Comparison of ENCODE assay signal across 3 cellular contexts in the genomic region with DNA sequence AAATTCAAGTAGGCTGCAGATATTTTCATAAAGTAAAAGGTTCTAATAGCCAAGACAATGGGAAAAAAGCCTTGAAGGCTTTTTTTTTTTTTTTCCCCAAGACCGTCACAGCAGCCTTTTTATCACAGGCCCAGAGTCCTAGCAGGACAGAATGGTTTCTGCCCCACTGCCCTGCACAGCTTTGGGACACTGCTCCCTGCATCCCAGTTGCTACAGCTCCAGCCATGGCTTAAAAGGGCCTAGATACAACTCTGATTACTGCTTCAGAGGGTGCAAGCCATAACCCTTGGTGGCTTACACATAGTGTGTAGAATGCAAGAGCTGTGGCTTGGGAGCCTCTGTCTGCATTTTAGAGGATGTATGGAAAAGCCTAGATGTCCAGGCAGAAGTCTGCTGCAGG.
"Had no signal": no experiment of that assay in that cellular context is flagged by ENCODE, and none has a peak within 500 bp of the region (broad histone marks: within the 10 kb centered on the region; RNA-seq: fewer than 3 reads in every experiment).

No MANE protein-coding gene starts in this region.

- H3K4me3 ChIP-seq: GM12878 had no signal

- DNase-seq: GDM1, GF-D8 had no signal
